1 cellular context compared by ENCODE assay signal in the genomic region with DNA sequence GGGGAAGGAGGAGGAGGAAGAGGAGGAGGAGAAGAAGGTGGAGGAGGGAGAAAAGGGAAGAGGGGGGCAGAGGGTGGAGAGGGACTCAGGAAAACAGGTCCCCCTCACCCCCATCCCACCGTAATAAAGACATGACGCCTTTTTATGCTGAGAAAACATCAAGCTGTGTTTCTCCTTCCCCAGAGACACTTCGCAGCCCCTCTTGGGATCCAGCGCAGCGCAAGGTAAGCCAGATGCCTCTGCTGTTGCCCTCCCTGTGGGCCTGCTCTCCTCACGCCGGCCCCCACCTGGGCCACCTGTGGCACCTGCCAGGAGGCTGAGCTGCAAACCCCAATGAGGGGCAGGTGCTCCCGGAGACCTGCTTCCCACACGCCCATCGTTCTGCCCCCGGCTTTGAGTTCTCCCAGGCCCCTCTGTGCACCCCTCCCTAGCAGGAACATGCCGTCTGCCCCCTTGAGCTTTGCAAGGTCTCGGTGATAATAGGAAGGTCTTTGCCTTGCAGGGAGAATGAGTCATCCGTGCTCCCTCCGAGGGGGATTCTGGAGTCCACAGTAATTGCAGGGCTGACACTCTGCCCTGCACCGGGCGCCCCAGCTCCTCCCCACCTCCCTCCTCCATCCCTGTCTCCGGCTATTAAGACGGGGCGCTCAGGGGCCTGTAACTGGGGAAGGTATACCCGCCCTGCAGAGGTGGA.
TF ChIP-seq lines count a peak whose summit lies in the region.

No MANE protein-coding gene starts in this region.

TF ChIP-seq in H1, 55 proteins besides CTCF, POLR2A, EP300 and RAD21:
- TF ChIP-seq FOSL1 (IDR thresholded peaks at IDR 0.05; ENCODE audit: insufficient read depth, low read depth, low read length) = no peak
- 0 out of 2 replicates have a peak, but pooled peaks have one; percentile 5 for TF ChIP-seq JUND (IDR thresholded peaks at IDR 0.05; ENCODE audit: low read length)
